Comparison of ENCODE assay signal across 19 cellular contexts in the genomic region with DNA sequence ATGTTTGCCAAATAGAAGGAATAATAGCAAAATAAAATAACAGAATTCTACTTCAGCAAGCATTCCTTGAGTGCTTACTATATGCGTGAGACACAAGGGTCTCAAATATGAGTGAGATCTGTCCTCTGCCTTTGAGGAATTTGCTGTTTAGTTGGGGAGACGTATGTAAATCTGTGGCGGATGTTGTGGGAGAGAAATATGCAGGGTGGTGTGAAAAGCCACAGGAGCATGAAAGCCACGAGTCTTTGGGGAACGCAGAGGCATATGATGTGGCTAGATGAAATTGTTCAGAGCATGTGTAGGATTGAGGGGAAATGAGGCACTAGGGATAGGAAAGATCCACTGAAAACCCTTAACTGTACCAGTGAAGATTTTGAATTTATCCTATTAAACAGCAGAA.
DNase-seq lines count a peak whose midpoint lies in the region; ATAC-seq and TF ChIP-seq lines count a peak whose summit lies in the region.
"Had no signal": no experiment of that assay in that cellular context is flagged by ENCODE, and none has a peak within 500 bp of the region (broad histone marks: within the 10 kb centered on the region; RNA-seq: fewer than 3 reads in every experiment).

No MANE protein-coding gene starts in this region.

- DNase-seq in RPMI7951 (ENCODE audit: low read depth) = peak; percentile 38
- peak; percentile 54 for DNase-seq in fibroblast of peridontal ligament (ENCODE audit: extremely low read depth)
- no peak for DNase-seq in gastrocnemius medialis
- no peak for DNase-seq in NCI-H2171 treated with DMSO at 0.1 percent for 48 hours (lab: John Stamatoyannopoulos, UW)
- DNase-seq in AG08395 (ENCODE audit: low spot score) = no peak
- DNase-seq in prostate gland (ENCODE audit: low spot score) = no peak
- no peak for DNase-seq in CD4-positive, alpha-beta memory T cell
- DNase-seq: activated CD4-positive, alpha-beta T cell treated with anti-CD3 and anti-CD28 coated beads, Interleukin-2, amount 50 U/mL, for 48 hours; activated naive CD8-positive, alpha-beta T cell treated with anti-CD3 and anti-CD28 coated beads, Interleukin-2, amount 10 ng/mL, durations not matched to agents 7 days and 5 days; activated T-cell treated with anti-CD3 and anti-CD28 coated beads, Interleukin-2, amount 50 U/mL, for 4 hours; colonic mucosa; heart left ventricle; kidney; NCI-H2029 treated with DMSO at 0.1 percent for 48 hours; NCI-H748 treated with DMSO at 0.1 percent for 48 hours; ovary; Peyer's patch; stomach had no signal

- no peak overlapping the region for H3K4me3 Mint-ChIP-seq in CD4-positive, alpha-beta memory T cell
- H3K4me3 Mint-ChIP-seq: activated naive CD8-positive, alpha-beta T cell treated with anti-CD3 and anti-CD28 coated beads, Interleukin-2, amount 10 ng/mL, durations not matched to agents 7 days and 5 days; activated T-cell treated with anti-CD3 and anti-CD28 coated beads, Interleukin-2, amount 50 U/mL, for 4 hours had no signal

- in situ Hi-C loops in gastrocnemius medialis (cut with MboI; ENCODE audit: low sequenced_read_pairs in 4 of 4) = no loop called here

- H3K36me3 Mint-ChIP-seq in CD4-positive, alpha-beta memory T cell = no peaks in the 10 kb centered on the region
- H3K36me3 Mint-ChIP-seq: activated naive CD8-positive, alpha-beta T cell treated with anti-CD3 and anti-CD28 coated beads, Interleukin-2, amount 10 ng/mL, durations not matched to agents 7 days and 5 days had no signal

- no peak for TF ChIP-seq CTCF in gastrocnemius medialis (IDR thresholded peaks at IDR 0.05 in 4 of 5, conservative IDR thresholded peaks at IDR 0.05 in 1 of 5)
- TF ChIP-seq CTCF in prostate gland (IDR thresholded peaks at IDR 0.05) = no peak

- H3K27me3 Mint-ChIP-seq in CD4-positive, alpha-beta memory T cell = peaks cover 0 to 1% of the 10 kb centered on the region in 2 donors
- H3K27me3 Mint-ChIP-seq: activated naive CD8-positive, alpha-beta T cell treated with anti-CD3 and anti-CD28 coated beads, Interleukin-2, amount 10 ng/mL, durations not matched to agents 7 days and 5 days had no signal

- peaks cover 0 to 8% of the 10 kb centered on the region in 2 donors for H3K36me3 ChIP-seq in gastrocnemius medialis
- no peaks in the 10 kb centered on the region for H3K36me3 ChIP-seq in prostate gland
- no peaks in the 10 kb centered on the region for H3K36me3 ChIP-seq in CD4-positive, alpha-beta memory T cell (ENCODE audit: insufficient read depth, low read length)
- H3K36me3 ChIP-seq: colonic mucosa, ovary had no signal

- H3K27me3 ChIP-seq in gastrocnemius medialis = no peaks in the 10 kb centered on the region
- H3K27me3 ChIP-seq in prostate gland (replicated peaks; ENCODE audit: insufficient read depth) = no peaks in the 10 kb centered on the region
- H3K27me3 ChIP-seq in CD4-positive, alpha-beta memory T cell (ENCODE audit: insufficient read depth, low read length) = no peaks in the 10 kb centered on the region
- H3K27me3 ChIP-seq: colonic mucosa, heart left ventricle, ovary, Peyer's patch, stomach had no signal

- no peak overlapping the region for H3K27ac Mint-ChIP-seq in CD4-positive, alpha-beta memory T cell
- H3K27ac Mint-ChIP-seq: activated naive CD8-positive, alpha-beta T cell treated with anti-CD3 and anti-CD28 coated beads, Interleukin-2, amount 10 ng/mL, durations not matched to agents 7 days and 5 days had no signal

- H3K9me3 ChIP-seq in gastrocnemius medialis = no peaks in the 10 kb centered on the region
- no peaks in the 10 kb centered on the region for H3K9me3 ChIP-seq in prostate gland
- no peaks in the 10 kb centered on the region for H3K9me3 ChIP-seq in CD4-positive, alpha-beta memory T cell (ENCODE audit: control insufficient read depth in 1 of 2, low read length in 2 of 2)
- H3K9me3 ChIP-seq: colonic mucosa, heart left ventricle, ovary, Peyer's patch, stomach had no signal

- CTCF ChIA-PET in CD4-positive, alpha-beta memory T cell (lab: Charles Lee; ENCODE audit: partially characterized antibody) = interaction anchor here (1.2 to 3.0 kb wide), 2 partner anchors 8 to 16 kb away, joined by 3 to 11 read pairs; no protein-coding TSS in a partner anchor

- ATAC-seq in GM21360 (IDR thresholded peaks at IDR 0.05; ENCODE audit: unreplicated experiment) (peak; percentile 67), gastrocnemius medialis (no peak)
- ATAC-seq: activated T-cell treated with anti-CD3 and anti-CD28 coated beads, Interleukin-2, amount 50 U/mL, for 4 hours; heart left ventricle had no signal

- H3K4me1 Mint-ChIP-seq in CD4-positive, alpha-beta memory T cell = no peaks in the 10 kb centered on the region
- H3K4me1 Mint-ChIP-seq: activated naive CD8-positive, alpha-beta T cell treated with anti-CD3 and anti-CD28 coated beads, Interleukin-2, amount 10 ng/mL, durations not matched to agents 7 days and 5 days had no signal

- H3K4me3 ChIP-seq in gastrocnemius medialis (no peak overlapping the region), prostate gland (no peak overlapping the region)
- H3K4me3 ChIP-seq in CD4-positive, alpha-beta memory T cell (ENCODE audit: low read length in 2 of 2) = no peak overlapping the region
- H3K4me3 ChIP-seq: colonic mucosa, heart left ventricle, ovary, Peyer's patch, stomach had no signal

- H3K4me1 ChIP-seq in gastrocnemius medialis (peaks cover 54 to 70% of the 10 kb centered on the region in 2 donors), prostate gland (replicated peaks) (no peaks in the 10 kb centered on the region)
- H3K4me1 ChIP-seq in CD4-positive, alpha-beta memory T cell (ENCODE audit: insufficient read depth, low read length) = no peaks in the 10 kb centered on the region
- H3K4me1 ChIP-seq: colonic mucosa had no signal

- TF ChIP-seq POLR2A in gastrocnemius medialis (IDR thresholded peaks at IDR 0.05) (no peak), prostate gland (IDR thresholded peaks at IDR 0.05) (no peak)

- intact Hi-C loops in gastrocnemius medialis (cut with DNase I; ENCODE audit: low total_unique reads) (no loop called here), prostate gland (cut with DNase I) (no loop called here)
- intact Hi-C loops in CD4-positive, alpha-beta memory T cell (cut with micrococcal nuclease) = no loop called here

- POLR2A ChIA-PET in CD4-positive, alpha-beta memory T cell (lab: Charles Lee; ENCODE audit: partially characterized antibody) = no interaction called here

- H3K27ac ChIP-seq in gastrocnemius medialis = peak overlapping the region; percentile 64 to 83 (median 81)
- H3K27ac ChIP-seq in prostate gland = no peak overlapping the region
- H3K27ac ChIP-seq in CD4-positive, alpha-beta memory T cell (ENCODE audit: low read depth, low read length) = no peak overlapping the region
- H3K27ac ChIP-seq: colonic mucosa, heart left ventricle, ovary, Peyer's patch had no signal

- 84% methylated on average over 5 of the region's 5 CpGs for WGBS in prostate gland

- peaks cover 0 to 4% (median 0%) of the 10 kb centered on the region in 8 donors for H3K9me3 Mint-ChIP-seq in CD4-positive, alpha-beta memory T cell
- H3K9me3 Mint-ChIP-seq: activated naive CD8-positive, alpha-beta T cell treated with anti-CD3 and anti-CD28 coated beads, Interleukin-2, amount 10 ng/mL, durations not matched to agents 7 days and 5 days; activated T-cell treated with anti-CD3 and anti-CD28 coated beads, Interleukin-2, amount 50 U/mL, for 4 hours had no signal

Comparison
In these comparisons a context has a peak if more than half of its experiments do, and no peak if none do; other contexts are left out.
1. DNase-seq: peak in RPMI7951 (single experiment) and fibroblast of peridontal ligament (single experiment); none in gastrocnemius medialis (0 of 2), NCI-H2171 treated with DMSO at 0.1 percent for 48 hours (single experiment), AG08395 (single experiment), prostate gland (single experiment) and CD4-positive, alpha-beta memory T cell (0 of 5).
2. H3K27ac ChIP-seq: peak in gastrocnemius medialis (4 of 4); none in prostate gland (0 of 2) and CD4-positive, alpha-beta memory T cell (single experiment).